In genomic region chr7:150503581-150503980, GRCh38 we compare ENCODE assay signal across 17 cellular contexts. TPM values are rescaled to one million over a fixed set of nuclear protein-coding genes. Genes with fewer than 3 reads are reported as not detected.
DNase-seq lines count a peak whose midpoint lies in the region; ATAC-seq lines count a peak whose summit lies in the region.
"Had no signal": no experiment of that assay in that cellular context is flagged by ENCODE, and none has a peak within 500 bp of the region (broad histone marks: within the 10 kb centered on the region; RNA-seq: fewer than 3 reads in every experiment).

No MANE protein-coding gene starts in this region.

- H3K4me3 Mint-ChIP-seq in activated naive CD4-positive, alpha-beta T cell treated with anti-CD3 and anti-CD28 coated beads for 36 hours, result peak overlapping the region; percentile 69
- H3K4me3 Mint-ChIP-seq in activated CD4-positive, alpha-beta T cell treated with anti-CD3 and anti-CD28 coated beads, Interleukin-2, amount 10 ng/mL, durations not matched to agents 7 days and 5 days, result peak overlapping the region; percentile 38
- H3K4me3 Mint-ChIP-seq in central memory CD8-positive, alpha-beta T cell, result no peak overlapping the region

- no peaks in the 10 kb centered on the region for H3K27me3 Mint-ChIP-seq in activated naive CD4-positive, alpha-beta T cell treated with anti-CD3 and anti-CD28 coated beads for 36 hours (ENCODE audit: low read depth)
- H3K27me3 Mint-ChIP-seq in activated CD4-positive, alpha-beta T cell treated with anti-CD3 and anti-CD28 coated beads, Interleukin-2, amount 10 ng/mL, durations not matched to agents 7 days and 5 days, result no peaks in the 10 kb centered on the region
- no peaks in the 10 kb centered on the region for H3K27me3 Mint-ChIP-seq in central memory CD8-positive, alpha-beta T cell

- peak overlapping the region; percentile 96 for H3K27ac Mint-ChIP-seq in activated naive CD4-positive, alpha-beta T cell treated with anti-CD3 and anti-CD28 coated beads for 36 hours
- H3K27ac Mint-ChIP-seq in activated CD4-positive, alpha-beta T cell treated with anti-CD3 and anti-CD28 coated beads, Interleukin-2, amount 10 ng/mL, durations not matched to agents 7 days and 5 days, result peak overlapping the region; percentile 92
- peak overlapping the region; percentile 85 for H3K27ac Mint-ChIP-seq in central memory CD8-positive, alpha-beta T cell (ENCODE audit: low read depth)

- CTCF ChIA-PET in activated naive CD4-positive, alpha-beta T cell treated with anti-CD3 and anti-CD28 coated beads for 36 hours (lab: Charles Lee), result interaction anchor here (0.7 to 1.5 kb wide), 6 partner anchors 12 to 67 kb away, joined by 3 to 4 read pairs (median 4); partner anchors contain the start of gene GIMAP4
- CTCF ChIA-PET in activated CD4-positive, alpha-beta T cell treated with anti-CD3 and anti-CD28 coated beads, Interleukin-2, amount 10 ng/mL, durations not matched to agents 7 days and 5 days (lab: Charles Lee), result interaction anchor here (1.4 to 3.0 kb wide), 5 partner anchors 11 to 56 kb away, joined by 3 to 15 read pairs (median 4); partner anchors contain the start of gene GIMAP7

- H3K36me3 Mint-ChIP-seq in activated naive CD4-positive, alpha-beta T cell treated with anti-CD3 and anti-CD28 coated beads for 36 hours (ENCODE audit: low read depth), result peaks cover 31% of the 10 kb centered on the region
- H3K36me3 Mint-ChIP-seq in activated CD4-positive, alpha-beta T cell treated with anti-CD3 and anti-CD28 coated beads, Interleukin-2, amount 10 ng/mL, durations not matched to agents 7 days and 5 days (ENCODE audit: low read depth), result peaks cover 49% of the 10 kb centered on the region
- peaks cover 4% of the 10 kb centered on the region for H3K36me3 Mint-ChIP-seq in central memory CD8-positive, alpha-beta T cell (ENCODE audit: insufficient read depth)

- no peak for ATAC-seq in central memory CD8-positive, alpha-beta T cell (replicated peaks; ENCODE audit: extremely low read depth, poor library complexity, severe bottlenecking)
- peak; percentile 68 for ATAC-seq in stimulated activated naive CD8-positive, alpha-beta T cell treated with anti-CD3 and anti-CD28 coated beads, Interleukin-15, Interleukin-2, amounts not matched to agents 100 U/mL and 50 U/mL, for 24 hours
- ATAC-seq: left colon, right cardiac atrium had no signal

- intact Hi-C loops in activated naive CD4-positive, alpha-beta T cell treated with anti-CD3 and anti-CD28 coated beads for 36 hours (cut with micrococcal nuclease), result loop anchor here (2.0 kb wide), 2 partner anchors 13 to 23 kb away; no protein-coding TSS in a partner anchor

- no peak for DNase-seq in activated naive CD4-positive, alpha-beta T cell treated with anti-CD3 and anti-CD28 coated beads for 36 hours
- no peak for DNase-seq in activated naive CD4-positive, alpha-beta T cell (lab: John Stamatoyannopoulos, UW)
- no peak for DNase-seq in activated CD4-positive, alpha-beta T cell treated with anti-CD3 and anti-CD28 coated beads, Interleukin-2, amount 10 ng/mL, durations not matched to agents 7 days and 5 days
- DNase-seq in central memory CD8-positive, alpha-beta T cell (ENCODE audit: low spot score in 2 of 2), result no peak
- no peak for DNase-seq in stimulated activated naive CD8-positive, alpha-beta T cell treated with anti-CD3 and anti-CD28 coated beads, Interleukin-15, Interleukin-2, amounts not matched to agents 100 U/mL and 50 U/mL, for 24 hours
- DNase-seq in HT-29 (ENCODE audit: low spot score), result no peak
- no peak for DNase-seq in central memory CD4-positive, alpha-beta T cell
- no peak for DNase-seq in mucosa of gallbladder (ENCODE audit: low spot score)
- DNase-seq: amniotic stem cell, COR-L47, esophagus squamous epithelium, GOT3, left colon, NCI-H2081 treated with DMSO at 0.1 percent for 48 hours, NCI-H524, occipital lobe, right cardiac atrium had no signal

- POLR2A ChIA-PET in activated CD4-positive, alpha-beta T cell treated with anti-CD3 and anti-CD28 coated beads, Interleukin-2, amount 10 ng/mL, durations not matched to agents 7 days and 5 days (lab: Charles Lee), result interaction anchor here (2.0 kb wide), 1 partner anchor 11 kb away, joined by 13 read pairs; the partner anchor contains the start of gene GIMAP7

- H3K9me3 Mint-ChIP-seq in activated naive CD4-positive, alpha-beta T cell treated with anti-CD3 and anti-CD28 coated beads for 36 hours, result peaks cover 23% of the 10 kb centered on the region
- H3K9me3 Mint-ChIP-seq in activated CD4-positive, alpha-beta T cell treated with anti-CD3 and anti-CD28 coated beads, Interleukin-2, amount 10 ng/mL, durations not matched to agents 7 days and 5 days, result peaks cover 31% of the 10 kb centered on the region
- peaks cover 12% of the 10 kb centered on the region for H3K9me3 Mint-ChIP-seq in central memory CD8-positive, alpha-beta T cell

- H3K4me1 Mint-ChIP-seq in activated naive CD4-positive, alpha-beta T cell treated with anti-CD3 and anti-CD28 coated beads for 36 hours (ENCODE audit: low read depth), result peaks cover 91% of the 10 kb centered on the region
- peaks cover 85% of the 10 kb centered on the region for H3K4me1 Mint-ChIP-seq in activated CD4-positive, alpha-beta T cell treated with anti-CD3 and anti-CD28 coated beads, Interleukin-2, amount 10 ng/mL, durations not matched to agents 7 days and 5 days
- peaks cover 71% of the 10 kb centered on the region for H3K4me1 Mint-ChIP-seq in central memory CD8-positive, alpha-beta T cell

RNA-seq across cellular contexts. Expression of gene GIMAP7, which starts 11.1 kb away (rescaled TPM):
- total RNA-seq in activated naive CD4-positive, alpha-beta T cell treated with anti-CD3 and anti-CD28 coated beads for 36 hours, result 10 to 100 TPM; 41.6 TPM
- 100 to 1,000 TPM; 239 to 244 TPM for total RNA-seq in activated CD4-positive, alpha-beta T cell treated with anti-CD3 and anti-CD28 coated beads, Interleukin-2, amount 10 ng/mL, durations not matched to agents 7 days and 5 days
- total RNA-seq in HT-29 (2014; rRNA removed; shearing (Covaris generic)), result not detected in 2 replicates
- 16.9 TPM for total RNA-seq in mucosa of gallbladder

RNA-seq across cellular contexts. Expression of gene GIMAP8, which starts 53.2 kb away (rescaled TPM):
- 1 to 10 TPM; 9.1 to 9.7 TPM for total RNA-seq in activated naive CD4-positive, alpha-beta T cell treated with anti-CD3 and anti-CD28 coated beads for 36 hours
- 10 to 100 TPM; 35.9 to 36.3 TPM for total RNA-seq in activated CD4-positive, alpha-beta T cell treated with anti-CD3 and anti-CD28 coated beads, Interleukin-2, amount 10 ng/mL, durations not matched to agents 7 days and 5 days
- not detected in 2 replicates for total RNA-seq in HT-29 (2014; rRNA removed; shearing (Covaris generic))
- total RNA-seq in mucosa of gallbladder, result 11.4 TPM

Comparison
In these comparisons a context has a peak if more than half of its experiments do, and no peak if none do; other contexts are left out.
1. RNA of gene GIMAP7, which starts 11.1 kb away (total RNA-seq): 239 to 244 TPM in activated CD4-positive, alpha-beta T cell treated with anti-CD3 and anti-CD28 coated beads, Interleukin-2, amount 10 ng/mL, durations not matched to agents 7 days and 5 days, 41.6 TPM in activated naive CD4-positive, alpha-beta T cell treated with anti-CD3 and anti-CD28 coated beads for 36 hours and 16.9 TPM in mucosa of gallbladder (single experiment); not detected in HT-29; every median in the first group is over 10 times any median in the second.
2. RNA of gene GIMAP8, which starts 53.2 kb away (total RNA-seq): 35.9 to 36.3 TPM in activated CD4-positive, alpha-beta T cell treated with anti-CD3 and anti-CD28 coated beads, Interleukin-2, amount 10 ng/mL, durations not matched to agents 7 days and 5 days, 11.4 TPM in mucosa of gallbladder (single experiment) and 9.1 to 9.7 TPM in activated naive CD4-positive, alpha-beta T cell treated with anti-CD3 and anti-CD28 coated beads for 36 hours; not detected in HT-29; every median in the first group is over 10 times any median in the second.
3. Peak in every context shown above with its lines, with median percentiles within 50 percentile points of each other: H3K27ac Mint-ChIP-seq.